In genomic region chr16:84116720-84117481, GRCh38 we compare ENCODE assay signal across 1 cellular context.
TF ChIP-seq lines count a peak whose summit lies in the region.

MBTPS1 (minus strand) TSS chr16:84116942; CDS start chr16:84101783, 15,159 bp downstream.

TF ChIP-seq in K562, 482 proteins besides CTCF, POLR2A, EP300 and RAD21 (continued from another document and continues in another):
- peak; percentile 77 for TF ChIP-seq PKNOX1 (IDR thresholded peaks at IDR 0.05)
- TF ChIP-seq DDX20 (tag; IDR thresholded peaks at IDR 0.05; ENCODE audit: low read depth) = no peak
- TF ChIP-seq SMARCA4 (IDR thresholded peaks at IDR 0.05) = no peak
- no peak for TF ChIP-seq ZNF384 (IDR thresholded peaks at IDR 0.05; ENCODE audit: low read depth, low read length)
- peak; percentile 96 for TF ChIP-seq CTBP1 (IDR thresholded peaks at IDR 0.05; ENCODE audit: borderline replicate concordance)
- no peak for TF ChIP-seq BRF2 (IDR thresholded peaks at IDR 0.05; ENCODE audit: borderline replicate concordance, insufficient read depth, insufficient read length)
- no peak for TF ChIP-seq ZKSCAN8 (CRISPR knock-in tag; IDR thresholded peaks at IDR 0.05)
- 0 out of 2 replicates have a peak, but pooled peaks have one; percentile 2 for TF ChIP-seq TEAD4 (IDR thresholded peaks at IDR 0.05; ENCODE audit: low read length)
- no peak for TF ChIP-seq TEAD4 (CRISPR knock-in tag; IDR thresholded peaks at IDR 0.05; ENCODE audit: borderline replicate concordance)
- no peak for TF ChIP-seq FOXO4 (CRISPR knock-in tag; IDR thresholded peaks at IDR 0.05)
- peak; percentile 17; the same call in 1 of the 2 replicates for TF ChIP-seq ZNF77 (CRISPR knock-in tag; IDR thresholded peaks at IDR 0.05)
- TF ChIP-seq ETV5 (CRISPR knock-in tag; IDR thresholded peaks at IDR 0.05; ENCODE audit: low read depth) = peak; percentile 35; the same call in 1 of the 2 replicates
- no peak for TF ChIP-seq ZNF146 (CRISPR knock-in tag; IDR thresholded peaks at IDR 0.05; ENCODE audit: unreplicated experiment)
- no peak for TF ChIP-seq ILF3 (IDR thresholded peaks at IDR 0.05; ENCODE audit: borderline replicate concordance)
- TF ChIP-seq NFE2L1 (tag; IDR thresholded peaks at IDR 0.05; ENCODE audit: borderline replicate concordance, low read depth) = no peak
- no peak for TF ChIP-seq PTRF (tag; IDR thresholded peaks at IDR 0.05)
- TF ChIP-seq E2F6 (IDR thresholded peaks at IDR 0.05; ENCODE audit: borderline replicate concordance in 1 of 2, extremely low read depth in 1 of 2, insufficient read depth in 1 of 2, insufficient read length in 1 of 2, low read depth in 1 of 2, low read length in 1 of 2, poor library complexity in 1 of 2, severe bottlenecking in 1 of 2) = peak; percentile 76 to 90
- no peak for TF ChIP-seq TGIF2 (CRISPR knock-in tag; IDR thresholded peaks at IDR 0.05)
- TF ChIP-seq ATF7 (IDR thresholded peaks at IDR 0.05) = peak; percentile 86
- no peak for TF ChIP-seq NR0B1 (IDR thresholded peaks at IDR 0.05; ENCODE audit: partially characterized antibody)
- TF ChIP-seq CBX2 (IDR thresholded peaks at IDR 0.05; ENCODE audit: insufficient read depth, low read length, poor library complexity, severe bottlenecking) = no peak
- TF ChIP-seq SRF (CRISPR knock-in tag; IDR thresholded peaks at IDR 0.05) = peak in 1 of 2 experiments; percentile 63; a peak in 2 of 4 replicates
- TF ChIP-seq FIP1L1 (IDR thresholded peaks at IDR 0.05; ENCODE audit: low read depth, low read length, poor library complexity, severe bottlenecking) = peak; percentile 83
- TF ChIP-seq ZNF217 (CRISPR knock-in tag; IDR thresholded peaks at IDR 0.05) = no peak
- TF ChIP-seq DIDO1 (tag; IDR thresholded peaks at IDR 0.05; ENCODE audit: low read depth) = no peak
- TF ChIP-seq YY1 (IDR thresholded peaks at IDR 0.05; ENCODE audit: borderline replicate concordance in 1 of 3, control insufficient read depth in 1 of 3, extremely low read depth in 1 of 3, insufficient read depth in 3 of 3, insufficient read length in 1 of 3, insufficient replicate concordance in 2 of 3, low read depth in 1 of 3, low read length in 2 of 3) = peak; percentile 32 to 68 (median 45)
- TF ChIP-seq DLX4 (CRISPR knock-in tag; IDR thresholded peaks at IDR 0.05) = no peak
- TF ChIP-seq GATA2 (CRISPR knock-in tag; IDR thresholded peaks at IDR 0.05) = no peak
- no peak; the same call in 1 of the 2 replicates for TF ChIP-seq NR3C1 (CRISPR knock-in tag; IDR thresholded peaks at IDR 0.05)
- TF ChIP-seq BCOR (IDR thresholded peaks at IDR 0.05) = no peak
- TF ChIP-seq RB1 (IDR thresholded peaks at IDR 0.05; ENCODE audit: low read depth) = peak; percentile 93
- TF ChIP-seq RBM34 (IDR thresholded peaks at IDR 0.05; ENCODE audit: borderline replicate concordance, insufficient read depth, low read length) = peak; percentile 98; the same call in 1 of the 2 replicates
- TF ChIP-seq NEUROD1 (IDR thresholded peaks at IDR 0.05; ENCODE audit: borderline replicate concordance, low read depth, low read length, partially characterized antibody) = peak; percentile 31
- TF ChIP-seq E4F1 (CRISPR knock-in tag; IDR thresholded peaks at IDR 0.05; ENCODE audit: borderline replicate concordance) = no peak
- TF ChIP-seq ZNF184 (CRISPR knock-in tag; IDR thresholded peaks at IDR 0.05) = no peak
- no peak; the same call in 1 of the 2 replicates for TF ChIP-seq ZNF589 (CRISPR knock-in tag; IDR thresholded peaks at IDR 0.05; ENCODE audit: low read depth)
- no peak for TF ChIP-seq ZEB2 (IDR thresholded peaks at IDR 0.05)
- TF ChIP-seq HMBOX1 (IDR thresholded peaks at IDR 0.05) = no peak
- no peak for TF ChIP-seq ZFP36 (IDR thresholded peaks at IDR 0.05; ENCODE audit: low read depth, low read length, partially characterized antibody)
- TF ChIP-seq FOXA3 (CRISPR knock-in tag; conservative IDR thresholded peaks at IDR 0.05 in 1 of 2, IDR thresholded peaks at IDR 0.05 in 1 of 2) = peak in 1 of 2 experiments; percentile 56; a peak in 1 of 4 replicates
- TF ChIP-seq ASH1L (IDR thresholded peaks at IDR 0.05; ENCODE audit: borderline replicate concordance, low read depth, partially characterized antibody) = no peak
- no peak for TF ChIP-seq MTA2 (IDR thresholded peaks at IDR 0.05; ENCODE audit: low read depth)
- no peak for TF ChIP-seq ADNP (tag; IDR thresholded peaks at IDR 0.05)
- TF ChIP-seq ZNF280A (IDR thresholded peaks at IDR 0.05; ENCODE audit: low read depth, partially characterized antibody) = no peak
- peak; percentile 67 for TF ChIP-seq SAFB (IDR thresholded peaks at IDR 0.05; ENCODE audit: borderline replicate concordance, low read depth, low read length)
- no peak for TF ChIP-seq MECOM (CRISPR knock-in tag; IDR thresholded peaks at IDR 0.05)
- TF ChIP-seq MBD1 (CRISPR knock-in tag; IDR thresholded peaks at IDR 0.05) = no peak
- TF ChIP-seq E2F5 (CRISPR knock-in tag; IDR thresholded peaks at IDR 0.05) = peak; percentile 67; the same call in 1 of the 2 replicates
- TF ChIP-seq TBP (optimal IDR thresholded peaks at IDR 0.05; ENCODE audit: low read depth, low read length) = peak; percentile 71
- no peak for TF ChIP-seq TEAD2 (tag; IDR thresholded peaks at IDR 0.05)
- 0 out of 2 replicates have a peak, but pooled peaks have one; percentile 72 for TF ChIP-seq ZNF431 (CRISPR knock-in tag; IDR thresholded peaks at IDR 0.05)
- TF ChIP-seq FOXJ2 (tag; IDR thresholded peaks at IDR 0.05) = peak; percentile 96
- no peak for TF ChIP-seq TARDBP (IDR thresholded peaks at IDR 0.05)
- TF ChIP-seq ZNF551 (CRISPR knock-in tag; IDR thresholded peaks at IDR 0.05) = no peak
- TF ChIP-seq ZNF507 (tag; conservative IDR thresholded peaks at IDR 0.05) = no peak
- TF ChIP-seq SRSF9 (IDR thresholded peaks at IDR 0.05; ENCODE audit: borderline replicate concordance, low read depth, low read length) = no peak
- peak; percentile 92 for TF ChIP-seq CXXC5 (CRISPR knock-in tag; IDR thresholded peaks at IDR 0.05)
- TF ChIP-seq RFX5 (IDR thresholded peaks at IDR 0.05; ENCODE audit: low read depth, low read length) = no peak
- TF ChIP-seq SRSF7 (optimal IDR thresholded peaks at IDR 0.05; ENCODE audit: low read depth, low read length) = no peak
- no peak for TF ChIP-seq MIER1 (IDR thresholded peaks at IDR 0.05; ENCODE audit: low read depth)
- TF ChIP-seq SAP30 (IDR thresholded peaks at IDR 0.05; ENCODE audit: borderline replicate concordance, insufficient read depth, low read depth, low read length, poor library complexity, severe bottlenecking) = peak; percentile 60
